Comparison of ENCODE assay signal across 17 cellular contexts in the genomic region with DNA sequence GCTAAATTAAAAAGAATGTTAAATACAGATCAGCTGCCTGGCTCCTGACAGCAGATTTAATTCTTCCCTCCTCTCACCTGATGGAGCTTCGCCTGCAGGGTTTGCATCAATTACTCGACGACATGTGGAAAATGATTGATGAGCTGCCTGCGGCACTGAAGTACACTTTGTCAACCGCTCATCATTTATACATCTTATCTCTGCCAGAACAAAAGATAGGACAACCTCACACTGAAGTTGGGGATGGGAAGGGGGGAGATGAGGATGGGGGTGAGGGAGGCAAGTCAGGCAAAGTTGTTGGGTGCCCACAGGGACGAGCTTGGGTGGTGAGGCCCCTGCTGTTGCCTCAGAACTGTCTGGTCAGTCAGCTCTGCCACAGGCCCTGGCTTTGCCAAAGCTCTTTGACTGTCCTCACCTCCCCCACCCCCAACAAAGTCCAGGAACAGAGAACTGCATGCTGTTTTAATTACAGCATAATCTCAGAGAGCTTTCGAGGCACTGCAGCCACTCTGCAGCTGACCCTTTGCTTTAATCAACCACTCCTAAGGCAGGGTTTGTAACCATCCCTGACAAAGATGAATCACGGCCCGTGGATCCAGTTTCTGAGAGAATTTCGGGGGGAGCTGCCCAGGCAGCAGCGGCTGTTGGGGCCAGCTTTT.
DNase-seq lines count a peak whose midpoint lies in the region; ATAC-seq and TF ChIP-seq lines count a peak whose summit lies in the region.
"Had no signal": no experiment of that assay in that cellular context is flagged by ENCODE, and none has a peak within 500 bp of the region (broad histone marks: within the 10 kb centered on the region; RNA-seq: fewer than 3 reads in every experiment).

No MANE protein-coding gene starts in this region.

- H3K9me3 Mint-ChIP-seq in Caco-2 (ENCODE audit: unreplicated experiment) (peaks cover 9% of the 10 kb centered on the region), nephron (no peaks in the 10 kb centered on the region)
- H3K9me3 Mint-ChIP-seq: T-helper 2 cell treated with Interferon-gamma antibody and Interleukin-4, amounts not matched to agents 5 μg/mL and 100 μg/mL, for 36 hours had no signal

- POLR2A ChIA-PET in Caco-2 (lab: Charles Lee), result no interaction called here

- CTCF ChIA-PET in Caco-2 (lab: Charles Lee), result no interaction called here

- H3K27me3 ChIP-seq in Caco-2 (replicated peaks; ENCODE audit: control insufficient read depth, insufficient read depth, low read length), result no peaks in the 10 kb centered on the region; the same call in 1 of the 2 replicates
- no peaks in the 10 kb centered on the region for H3K27me3 ChIP-seq in transverse colon
- no peaks in the 10 kb centered on the region for H3K27me3 ChIP-seq in heart left ventricle

- WGBS in transverse colon (ENCODE audit: low coverage in 1 of 2), 2 donors, result 90% methylated on average over 11 of the region's 11 CpGs; no CpG with 5 or more reads in 1 of the 2 donors
- WGBS in heart left ventricle, 4 donors, result 85 to 90% (median 87%) methylated on average over 11 of the region's 11 CpGs

- ATAC-seq in Right ventricle myocardium inferior (no peak), heart left ventricle (no peak)
- ATAC-seq: activated CD8-positive, alpha-beta memory T cell treated with anti-CD3 and anti-CD28 coated beads, Interleukin-2, amount 10 ng/mL, durations not matched to agents 7 days and 5 days had no signal

- H3K4me1 Mint-ChIP-seq in Caco-2 (ENCODE audit: low read depth, unreplicated experiment) (peaks cover 5% of the 10 kb centered on the region), nephron (peaks cover 46% of the 10 kb centered on the region)
- H3K4me1 Mint-ChIP-seq: activated CD8-positive, alpha-beta memory T cell treated with anti-CD3 and anti-CD28 coated beads, Interleukin-2, amount 10 ng/mL, durations not matched to agents 7 days and 5 days had no signal

- in situ Hi-C loops in transverse colon (cut with MboI; ENCODE audit: low pct_ligation_motif_present in 1 of 4, low pct_unique_long_range_greater_than_20kb in 1 of 4, low sequenced_read_pairs in 3 of 4), result no loop called here

- H3K36me3 ChIP-seq in Caco-2 (ENCODE audit: control insufficient read depth, insufficient read depth, low read length) (no peaks in the 10 kb centered on the region), transverse colon (no peaks in the 10 kb centered on the region), heart left ventricle (no peaks in the 10 kb centered on the region)
- H3K36me3 ChIP-seq: HAP-1 had no signal

- H3K27ac Mint-ChIP-seq in Caco-2 (ENCODE audit: unreplicated experiment) (no peak overlapping the region), nephron (peak overlapping the region in 2 of 3 experiments; percentile 6 to 36)
- H3K27ac Mint-ChIP-seq: activated CD8-positive, alpha-beta memory T cell treated with anti-CD3 and anti-CD28 coated beads, Interleukin-2, amount 10 ng/mL, durations not matched to agents 7 days and 5 days; T-helper 2 cell treated with Interferon-gamma antibody and Interleukin-4, amounts not matched to agents 5 μg/mL and 100 μg/mL, for 36 hours had no signal

- H3K4me3 Mint-ChIP-seq in Caco-2 (ENCODE audit: unreplicated experiment) (no peak overlapping the region), nephron (no peak overlapping the region)
- H3K4me3 Mint-ChIP-seq: activated CD8-positive, alpha-beta memory T cell treated with anti-CD3 and anti-CD28 coated beads, Interleukin-2, amount 10 ng/mL, durations not matched to agents 7 days and 5 days; T-helper 2 cell treated with Interferon-gamma antibody and Interleukin-4, amounts not matched to agents 5 μg/mL and 100 μg/mL, for 36 hours had no signal

- no peaks in the 10 kb centered on the region for H3K27me3 Mint-ChIP-seq in Caco-2 (ENCODE audit: insufficient read depth, unreplicated experiment)
- peaks cover 7% of the 10 kb centered on the region for H3K27me3 Mint-ChIP-seq in nephron (ENCODE audit: low read depth)
- H3K27me3 Mint-ChIP-seq: activated CD8-positive, alpha-beta memory T cell treated with anti-CD3 and anti-CD28 coated beads, Interleukin-2, amount 10 ng/mL, durations not matched to agents 7 days and 5 days had no signal

- TF ChIP-seq POLR2A in transverse colon (IDR thresholded peaks at IDR 0.05), result no peak
- TF ChIP-seq POLR2A in heart left ventricle (IDR thresholded peaks at IDR 0.05), result no peak

- no peak for TF ChIP-seq EP300 in transverse colon (IDR thresholded peaks at IDR 0.05; ENCODE audit: low read depth)

- H3K9me3 ChIP-seq in Caco-2 (peaks cover 4% of the 10 kb centered on the region; the same call in 1 of the 2 replicates), transverse colon (no peaks in the 10 kb centered on the region), heart left ventricle (no peaks in the 10 kb centered on the region)
- H3K9me3 ChIP-seq: HAP-1 had no signal

- TF ChIP-seq CTCF in Caco-2 (IDR thresholded peaks at IDR 0.05; ENCODE audit: insufficient read depth in 1 of 2, low read depth in 1 of 2, low read length in 1 of 2, severe bottlenecking in 1 of 2, unreplicated experiment in 1 of 2) (no peak), nephron (IDR thresholded peaks at IDR 0.05; ENCODE audit: unreplicated experiment in 3 of 3) (no peak), transverse colon (IDR thresholded peaks at IDR 0.05) (no peak), heart left ventricle (IDR thresholded peaks at IDR 0.05) (no peak)

- 0 out of 2 replicates have a peak, but pooled peaks cover 3% of the 10 kb centered on the region for H3K4me1 ChIP-seq in Caco-2
- no peaks in the 10 kb centered on the region for H3K4me1 ChIP-seq in transverse colon
- H3K4me1 ChIP-seq in heart left ventricle, result peaks cover 0 to 17% (median 0%) of the 10 kb centered on the region in 12 donors
- H3K4me1 ChIP-seq: HAP-1 had no signal

- DNase-seq in Caco-2 (peak; percentile 19 to 58), NCI-H146 treated with DMSO at 0.1 percent for 48 hours (lab: John Stamatoyannopoulos, UW; ENCODE audit: unreplicated experiment) (peak; percentile 97), SK-N-DZ (ENCODE audit: low spot score) (peak; percentile 75), Right ventricle myocardium inferior (ENCODE audit: missing footprints) (no peak), transverse colon (no peak), heart left ventricle (no peak), MV-4-11 (lab: John Stamatoyannopoulos, UW) (no peak)
- DNase-seq: activated CD8-positive, alpha-beta memory T cell treated with anti-CD3 and anti-CD28 coated beads, Interleukin-2, amount 10 ng/mL, durations not matched to agents 7 days and 5 days; activated effector memory CD4-positive, alpha-beta T cell treated with anti-CD3 and anti-CD28 coated beads, Interleukin-2, amount 50 U/mL, for 16 hours; aorta; cerebellar nuclear complex; GDM1; retina; SIG-M5 had no signal

- H3K27ac ChIP-seq in transverse colon, result no peak overlapping the region
- H3K27ac ChIP-seq in heart left ventricle, result no peak overlapping the region

- no TSS peak for BruUV-seq in Caco-2 (replicated peaks; lab: Mats Ljungman, UMichigan)

- H3K36me3 Mint-ChIP-seq in Caco-2 (ENCODE audit: insufficient read depth, unreplicated experiment) (peaks cover 9% of the 10 kb centered on the region), nephron (ENCODE audit: low read depth) (no peaks in the 10 kb centered on the region)
- H3K36me3 Mint-ChIP-seq: activated CD8-positive, alpha-beta memory T cell treated with anti-CD3 and anti-CD28 coated beads, Interleukin-2, amount 10 ng/mL, durations not matched to agents 7 days and 5 days had no signal

- no peak overlapping the region for H3K4me3 ChIP-seq in Caco-2 (ENCODE audit: low read depth, low read length)
- no peak overlapping the region for H3K4me3 ChIP-seq in transverse colon
- H3K4me3 ChIP-seq in heart left ventricle, result no peak overlapping the region
- H3K4me3 ChIP-seq: HAP-1 had no signal

- intact Hi-C loops in Caco-2 (cut with micrococcal nuclease; ENCODE audit: unreplicated experiment), result no loop called here
- intact Hi-C loops in Right ventricle myocardium inferior (cut with DNase I), result no loop called here
- intact Hi-C loops in transverse colon (cut with DNase I; ENCODE audit: low total_unique reads), result no loop called here
- intact Hi-C loops in heart left ventricle (cut with DNase I), result no loop called here

Comparison
In these comparisons a context has a peak if more than half of its experiments do, and no peak if none do; other contexts are left out.
1. DNase-seq: peak in Caco-2 (2 of 2), NCI-H146 treated with DMSO at 0.1 percent for 48 hours (single experiment) and SK-N-DZ (single experiment); none in Right ventricle myocardium inferior (single experiment), transverse colon (single experiment), heart left ventricle (0 of 5) and MV-4-11 (single experiment).